ENCODE assay signal across 20 cellular contexts in genomic region chr16:57341062-57341440, GRCh38. TPM values are rescaled to one million over a fixed set of nuclear protein-coding genes. Genes with fewer than 3 reads are reported as not detected.
A peak's percentile ranks its signal among the peaks of the same experiment; 100 is the strongest.
DNase-seq lines count a peak whose midpoint lies in the region; ATAC-seq and TF ChIP-seq lines count a peak whose summit lies in the region.
"Had no signal": no experiment of that assay in that cellular context is flagged by ENCODE, and none has a peak within 500 bp of the region (broad histone marks: within the 10 kb centered on the region; RNA-seq: fewer than 3 reads in every experiment).

No MANE protein-coding gene starts in this region.

- no peak overlapping the region for H3K4me3 ChIP-seq in GM12865 (ENCODE audit: low read depth, low read length)
- no peak overlapping the region for H3K4me3 ChIP-seq in RWPE2 (ENCODE audit: severe bottlenecking)
- no peak overlapping the region for H3K4me3 ChIP-seq in WERI-Rb-1 (ENCODE audit: low read depth, low read length)
- no peak overlapping the region for H3K4me3 ChIP-seq in MG63
- H3K4me3 ChIP-seq: tibial nerve had no signal

- H3K36me3 ChIP-seq in RWPE2 (ENCODE audit: low read depth) (no peaks in the 10 kb centered on the region), WERI-Rb-1 (no peaks in the 10 kb centered on the region), MG63 (no peaks in the 10 kb centered on the region)
- H3K36me3 ChIP-seq: brain microvascular endothelial cell, tibial nerve had no signal

- peak overlapping the region; percentile 80 for H3K27ac ChIP-seq in 22Rv1
- peak overlapping the region; percentile 98 for H3K27ac ChIP-seq in RWPE2 (ENCODE audit: poor library complexity, severe bottlenecking)
- H3K27ac ChIP-seq in WERI-Rb-1: no peak overlapping the region
- H3K27ac ChIP-seq: brain microvascular endothelial cell, tibial nerve had no signal

- H3K27me3 ChIP-seq in RWPE2 (ENCODE audit: insufficient read depth, poor library complexity, severe bottlenecking) (no peaks in the 10 kb centered on the region), WERI-Rb-1 (ENCODE audit: insufficient read depth, low read depth, severe bottlenecking) (no peaks in the 10 kb centered on the region), MG63 (peaks cover 9% of the 10 kb centered on the region; the same call in 1 of the 2 replicates)
- H3K27me3 ChIP-seq: brain microvascular endothelial cell, tibial nerve had no signal

- peaks cover 24% of the 10 kb centered on the region for H3K4me1 ChIP-seq in RWPE2 (ENCODE audit: insufficient read depth, poor library complexity, severe bottlenecking)

- ATAC-seq in RWPE2 (ENCODE audit: low read depth): no peak
- ATAC-seq: sciatic nerve, WTC11 had no signal

- TF ChIP-seq CTCF in 22Rv1 (IDR thresholded peaks at IDR 0.05): no peak
- no peak for TF ChIP-seq CTCF in GM12865 (IDR thresholded peaks at IDR 0.05; ENCODE audit: insufficient read depth, low read depth, low read length, missing control alignments)
- no peak for TF ChIP-seq CTCF in RWPE2 (IDR thresholded peaks at IDR 0.05; ENCODE audit: poor library complexity, severe bottlenecking)
- no peak for TF ChIP-seq CTCF in WERI-Rb-1 (IDR thresholded peaks at IDR 0.05; ENCODE audit: low read depth, low read length)

- no peaks in the 10 kb centered on the region for H3K9me3 ChIP-seq in RWPE2 (ENCODE audit: severe bottlenecking)
- H3K9me3 ChIP-seq in WERI-Rb-1 (ENCODE audit: severe bottlenecking): no peaks in the 10 kb centered on the region
- H3K9me3 ChIP-seq in MG63: peaks cover 22% of the 10 kb centered on the region

- DNase-seq in GM12865 (ENCODE audit: low read depth) (peak; percentile 65), RWPE2 (ENCODE audit: low spot score) (no peak), medulla oblongata (ENCODE audit: extremely low spot score) (peak; percentile 26), SHP77 treated with DMSO at 0.1 percent for 48 hours (lab: John Stamatoyannopoulos, UW) (no peak), NCI-H2107 (lab: John Stamatoyannopoulos, UW) (no peak), WERI-Rb-1 (no peak), MG63 (no peak)
- DNase-seq: DMS153; effector memory CD4-positive, alpha-beta T cell; KG1; NCI-H1436 treated with DMSO at 0.1 percent for 48 hours; NCI-H446; stimulated activated CD8-positive, alpha-beta memory T cell treated with anti-CD3 and anti-CD28 coated beads, Interleukin-4, amount 100 ng/mL, for 48 hours had no signal

RNA-seq across cellular contexts. Expression of gene CCL22, which starts 17.5 kb away (rescaled TPM):
- not detected in 2 replicates for total RNA-seq in MG63 (2014; rRNA removed; shearing (Covaris generic); ENCODE audit: low replicate concordance)
- total RNA-seq: neural crest cell, OCI-LY7, tibial nerve had no signal

RNA-seq across cellular contexts. Expression of gene CX3CL1, which starts 31.2 kb away (rescaled TPM):
- total RNA-seq in MG63 (2014; rRNA removed; shearing (Covaris generic); ENCODE audit: low replicate concordance): not detected in 2 replicates
- total RNA-seq: OCI-LY7 had no signal

RNA-seq across cellular contexts. Expression of gene PLLP, which starts 56.6 kb away (rescaled TPM):
- total RNA-seq in MG63 (2014; rRNA removed; shearing (Covaris generic); ENCODE audit: low replicate concordance): not detected in 2 replicates

Comparison
In these comparisons a context has a peak if more than half of its experiments do, and no peak if none do; other contexts are left out.
1. DNase-seq: peak in GM12865 (single experiment) and medulla oblongata (single experiment); none in RWPE2 (single experiment), SHP77 treated with DMSO at 0.1 percent for 48 hours (single experiment), NCI-H2107 (single experiment), WERI-Rb-1 (single experiment) and MG63 (single experiment).